19 cellular contexts compared by ENCODE assay signal in the genomic region with DNA sequence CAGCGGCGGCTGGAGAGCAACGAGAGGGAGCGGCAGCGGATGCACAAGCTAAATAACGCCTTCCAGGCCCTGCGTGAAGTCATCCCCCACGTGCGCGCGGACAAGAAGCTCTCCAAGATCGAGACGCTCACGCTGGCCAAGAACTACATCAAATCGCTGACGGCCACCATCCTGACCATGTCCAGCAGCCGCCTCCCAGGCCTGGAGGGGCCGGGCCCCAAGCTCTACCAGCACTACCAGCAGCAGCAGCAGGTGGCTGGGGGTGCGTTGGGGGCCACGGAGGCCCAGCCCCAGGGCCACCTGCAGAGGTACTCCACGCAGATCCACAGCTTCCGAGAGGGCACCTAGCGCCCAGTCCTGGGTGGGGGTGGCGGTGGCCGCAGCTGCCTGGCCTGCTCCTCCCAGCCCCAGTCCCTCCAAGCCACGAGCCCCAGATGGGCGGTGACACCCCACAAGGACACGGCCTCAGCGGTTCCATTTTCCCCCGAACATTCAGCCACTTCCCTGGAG. TPM values are rescaled to one million over a fixed set of nuclear protein-coding genes. Genes with fewer than 3 reads are reported as not detected.
DNase-seq lines count a peak whose midpoint lies in the region; ATAC-seq, FAIRE-seq and TF ChIP-seq lines count a peak whose summit lies in the region.
"Had no signal": no experiment of that assay in that cellular context is flagged by ENCODE, and none has a peak within 500 bp of the region (broad histone marks: within the 10 kb centered on the region; RNA-seq: fewer than 3 reads in every experiment).

No MANE protein-coding gene starts in this region.

- DNase-seq in MCF 10A (ENCODE audit: unreplicated experiment) (no peak), mammary epithelial cell (no peak), mesothelial cell of epicardium (ENCODE audit: low spot score in 2 of 2, unreplicated experiment in 2 of 2) (no peak), tibial artery (peak; percentile 18 to 61), NOMO-1 treated with dmso at 0.1 percent for 144 hours (lab: John Stamatoyannopoulos, UW; ENCODE audit: unreplicated experiment) (no peak), nucleus accumbens (lab: John Stamatoyannopoulos, UW) (no peak), HTR-8/SVneo (ENCODE audit: insufficient read length, low spot score) (no peak)
- DNase-seq: activated CD4-positive, alpha-beta T cell treated with anti-CD3 and anti-CD28 coated beads for 48 hours; effector CD4-positive, alpha-beta T cell; GF-D8; heart right ventricle; MM.1S; NCI-H2029 treated with DMSO at 0.1 percent for 48 hours; OCI-M1 had no signal

- H3K4me3 Mint-ChIP-seq in MCF 10A (ENCODE audit: unreplicated experiment) (no peak overlapping the region), mesothelial cell of epicardium (peak overlapping the region; percentile 43)
- H3K4me3 Mint-ChIP-seq in activated T-helper 17 cell treated with anti-CD3 and anti-CD28 coated beads, Interleukin-2, amount 50 U/mL, for 72 hours: peak overlapping the region; percentile 9

- no peak overlapping the region for H3K4me3 ChIP-seq in mammary epithelial cell (replicated peaks in 1 of 3; ENCODE audit: insufficient read depth in 1 of 3, low read depth in 2 of 3, low read length in 3 of 3)
- no peak overlapping the region for H3K4me3 ChIP-seq in tibial artery
- H3K4me3 ChIP-seq: heart right ventricle had no signal

- H3K4me1 ChIP-seq in mammary epithelial cell (ENCODE audit: insufficient read depth, low read length) (no peaks in the 10 kb centered on the region), tibial artery (peaks cover 0 to 21% (median 12%) of the 10 kb centered on the region in 4 donors)

- TF ChIP-seq CTCF in MCF 10A (IDR thresholded peaks at IDR 0.05; ENCODE audit: unreplicated experiment) (no peak), mammary epithelial cell (conservative IDR thresholded peaks at IDR 0.05 in 1 of 2, IDR thresholded peaks at IDR 0.05 in 1 of 2; ENCODE audit: extremely low read depth in 1 of 2, insufficient read depth in 1 of 2, low read depth in 1 of 2, low read length in 2 of 2) (no peak), mesothelial cell of epicardium (IDR thresholded peaks at IDR 0.05; ENCODE audit: unreplicated experiment) (no peak), tibial artery (IDR thresholded peaks at IDR 0.05) (no peak)

- CTCF ChIA-PET in MCF 10A (lab: Yijun Ruan, JAX) (no interaction called here), mammary epithelial cell (lab: Charles Lee; ENCODE audit: low non-redundant PET) (no interaction called here)

- intact Hi-C loops in MCF 10A (cut with micrococcal nuclease): no loop called here
- intact Hi-C loops in mammary epithelial cell (cut with micrococcal nuclease): no loop called here
- intact Hi-C loops in tibial artery (cut with DNase I; ENCODE audit: low total_unique reads): no loop called here

- H3K9me3 Mint-ChIP-seq in MCF 10A (ENCODE audit: unreplicated experiment) (no peaks in the 10 kb centered on the region), mesothelial cell of epicardium (no peaks in the 10 kb centered on the region)
- H3K9me3 Mint-ChIP-seq in activated T-helper 17 cell treated with anti-CD3 and anti-CD28 coated beads, Interleukin-2, amount 50 U/mL, for 72 hours: no peaks in the 10 kb centered on the region

- BruUV-seq in MCF 10A (replicated peaks; lab: Mats Ljungman, UMichigan) (TSS peak; percentile 25), mammary epithelial cell (replicated peaks; lab: Mats Ljungman, UMichigan) (no TSS peak)

- dilution Hi-C loops in mammary epithelial cell (cut with HindIII; ENCODE audit: low sequenced_read_pairs): no loop called here

- H4K20me1 ChIP-seq in mammary epithelial cell (ENCODE audit: insufficient read depth, low read length): no peaks in the 10 kb centered on the region

- no peaks in the 10 kb centered on the region for H3K27me3 Mint-ChIP-seq in MCF 10A (ENCODE audit: insufficient read depth, unreplicated experiment)
- no peaks in the 10 kb centered on the region for H3K27me3 Mint-ChIP-seq in activated T-helper 17 cell treated with anti-CD3 and anti-CD28 coated beads, Interleukin-2, amount 50 U/mL, for 72 hours
- H3K27me3 Mint-ChIP-seq in mesothelial cell of epicardium (ENCODE audit: low read depth): peaks cover 5% of the 10 kb centered on the region

- H3K4me1 Mint-ChIP-seq in MCF 10A (ENCODE audit: insufficient read depth, unreplicated experiment) (no peaks in the 10 kb centered on the region), mesothelial cell of epicardium (no peaks in the 10 kb centered on the region)
- no peaks in the 10 kb centered on the region for H3K4me1 Mint-ChIP-seq in activated T-helper 17 cell treated with anti-CD3 and anti-CD28 coated beads, Interleukin-2, amount 50 U/mL, for 72 hours

- H3K36me3 Mint-ChIP-seq in MCF 10A (ENCODE audit: insufficient read depth, unreplicated experiment) (peaks cover 8% of the 10 kb centered on the region), mesothelial cell of epicardium (peaks cover 4% of the 10 kb centered on the region)
- peaks cover 7% of the 10 kb centered on the region for H3K36me3 Mint-ChIP-seq in activated T-helper 17 cell treated with anti-CD3 and anti-CD28 coated beads, Interleukin-2, amount 50 U/mL, for 72 hours (ENCODE audit: low read depth)

- FAIRE-seq in HTR-8/SVneo (lab: Jason Lieb, UNC): no peak
- FAIRE-seq: keratinocyte had no signal

- ATAC-seq in activated T-helper 17 cell treated with anti-CD3 and anti-CD28 coated beads, Interleukin-2, amount 50 U/mL, for 72 hours (replicated peaks): no peak

- 100% methylated on average over 9 of the region's 30 CpGs for WGBS in mammary epithelial cell (ENCODE audit: low coverage, missing lambda C conversion rate)

- H3K27ac Mint-ChIP-seq in MCF 10A (ENCODE audit: low read depth, unreplicated experiment) (no peak overlapping the region), mesothelial cell of epicardium (no peak overlapping the region)
- H3K27ac Mint-ChIP-seq in activated T-helper 17 cell treated with anti-CD3 and anti-CD28 coated beads, Interleukin-2, amount 50 U/mL, for 72 hours: no peak overlapping the region

- in situ Hi-C loops in mammary epithelial cell (cut with MboI; ENCODE audit: low sequenced_read_pairs in 2 of 2): no loop called here

- POLR2A ChIA-PET in MCF 10A (lab: Yijun Ruan, JAX): no interaction called here

- H2AFZ ChIP-seq in mammary epithelial cell (ENCODE audit: low read depth, low read length): no peak overlapping the region

- H3K9me3 ChIP-seq in mammary epithelial cell (replicated peaks; ENCODE audit: insufficient read depth, low read length) (no peaks in the 10 kb centered on the region), tibial artery (no peaks in the 10 kb centered on the region)
- H3K9me3 ChIP-seq: heart right ventricle had no signal

- H3K27me3 ChIP-seq in mammary epithelial cell (ENCODE audit: insufficient read depth, low read length): no peaks in the 10 kb centered on the region
- H3K27me3 ChIP-seq in tibial artery: peaks cover 0 to 22% of the 10 kb centered on the region in 2 donors

- no peak overlapping the region for H3K4me2 ChIP-seq in mammary epithelial cell (ENCODE audit: insufficient read depth, low read depth, low read length)

- no peak overlapping the region for H3K9ac ChIP-seq in mammary epithelial cell (ENCODE audit: insufficient read depth, low read length)

- H3K27ac ChIP-seq in mammary epithelial cell (ENCODE audit: insufficient read depth, low read depth, low read length) (no peak overlapping the region), tibial artery (no peak overlapping the region)
- H3K27ac ChIP-seq: heart right ventricle had no signal

- H3K79me2 ChIP-seq in mammary epithelial cell (ENCODE audit: insufficient read depth, low read length): no peaks in the 10 kb centered on the region

- H3K36me3 ChIP-seq in mammary epithelial cell (ENCODE audit: insufficient read depth, low read length) (no peaks in the 10 kb centered on the region), tibial artery (peaks cover 8 to 22% (median 9%) of the 10 kb centered on the region in 3 donors)

RNA-seq across cellular contexts. Expression of gene BHLHA15, which starts 1.3 kb away (rescaled TPM):
- total RNA-seq in MCF 10A (2022): 3.2 and 6.0 TPM in 2 replicates
- total RNA-seq in mammary epithelial cell: under 1 TPM in 1 of 2 donors, not detected in 1; 0.61 TPM
- 0.15 TPM for polyA plus RNA-seq in mammary epithelial cell
- polyA minus RNA-seq in mammary epithelial cell: not detected
- not detected for total RNA-seq in activated T-helper 17 cell treated with anti-CD3 and anti-CD28 coated beads, Interleukin-2, amount 50 U/mL, for 72 hours
- total RNA-seq in mesothelial cell of epicardium: 0.57 to 1.0 TPM in 2 of 3 replicates, not detected in the other
- total RNA-seq: heart right ventricle, SK-MEL-5 had no signal
- polyA plus RNA-seq: AG04450, fibroblast of lung, keratinocyte had no signal

RNA-seq across cellular contexts. Expression of gene TECPR1, which starts 39.4 kb away (rescaled TPM):
- 15.4 and 21.1 TPM in 2 replicates for total RNA-seq in MCF 10A (2022)
- total RNA-seq in mammary epithelial cell: 10 to 100 TPM; 13.2 to 14.6 TPM
- polyA plus RNA-seq in mammary epithelial cell: 1.6 TPM
- polyA minus RNA-seq in mammary epithelial cell: 1.1 TPM
- 10 to 100 TPM; 29.0 to 37.1 TPM for total RNA-seq in activated T-helper 17 cell treated with anti-CD3 and anti-CD28 coated beads, Interleukin-2, amount 50 U/mL, for 72 hours
- 35.7 to 38.0 TPM (median 37.0 TPM) in 3 replicates for total RNA-seq in mesothelial cell of epicardium

Comparison
In these comparisons a context has a peak if more than half of its experiments do, and no peak if none do; other contexts are left out.
1. DNase-seq: peak in tibial artery (2 of 2); none in MCF 10A (single experiment), mammary epithelial cell (single experiment), mesothelial cell of epicardium (0 of 2), NOMO-1 treated with dmso at 0.1 percent for 144 hours (single experiment), nucleus accumbens (0 of 56) and HTR-8/SVneo (single experiment).